In the genomic region with DNA sequence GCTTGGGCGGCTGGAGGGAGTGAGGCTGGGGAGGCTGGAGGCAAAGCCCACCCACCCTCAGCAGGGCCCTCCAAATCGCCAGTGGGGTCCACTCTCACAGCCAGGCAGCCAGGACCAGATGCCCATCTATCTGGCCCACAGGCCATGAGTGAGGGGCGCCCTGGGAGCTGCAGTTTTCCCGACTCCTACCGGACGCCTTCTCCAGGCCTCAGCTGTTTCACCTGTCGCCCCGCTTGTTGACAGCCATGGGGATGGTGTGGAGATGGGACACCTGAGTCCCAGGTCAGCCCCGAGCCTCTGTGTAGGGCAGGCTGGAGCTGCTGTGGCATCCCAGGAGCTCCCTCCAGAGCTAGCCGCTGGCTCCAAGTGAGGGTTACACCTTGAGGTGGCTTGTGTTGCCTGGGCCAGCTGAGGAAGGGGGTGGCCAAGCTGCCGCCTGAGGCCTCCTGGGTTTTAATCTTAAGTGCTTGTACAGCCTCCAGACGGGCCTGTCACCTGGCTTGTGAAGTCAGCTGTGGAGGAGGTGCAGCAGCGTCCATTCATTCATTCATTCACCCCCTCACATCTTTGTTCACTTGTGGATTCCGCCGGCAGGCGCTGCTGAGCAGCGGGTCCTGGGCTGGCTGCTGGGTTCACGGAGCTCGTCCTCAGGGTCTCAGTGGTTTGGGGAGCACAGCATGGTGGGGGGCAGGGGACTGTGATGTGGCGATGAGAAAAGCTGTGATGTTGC, we compare ENCODE assay signal across 28 cellular contexts. TPM values are rescaled to one million over a fixed set of nuclear protein-coding genes. Genes with fewer than 3 reads are reported as not detected.
"Had no signal": no experiment of that assay in that cellular context is flagged by ENCODE, and none has a peak within 500 bp of the region (broad histone marks: within the 10 kb centered on the region; RNA-seq: fewer than 3 reads in every experiment).

No MANE protein-coding gene starts in this region.

- H3K9me3 ChIP-seq: adrenal gland, breast epithelium had no signal

- H3K9me3 Mint-ChIP-seq: activated naive CD8-positive, alpha-beta T cell treated with anti-CD3 and anti-CD28 coated beads, Interleukin-2, amount 10 ng/mL, durations not matched to agents 7 days and 5 days; WTC11 had no signal

- H3K36me3 ChIP-seq: adrenal gland, breast epithelium had no signal

- FAIRE-seq: RCC 7860 had no signal

- H3K4me2 ChIP-seq: KMS-11 had no signal

- H3K4me3 ChIP-seq: adrenal gland, breast epithelium had no signal

- H3K36me3 Mint-ChIP-seq: activated naive CD8-positive, alpha-beta T cell treated with anti-CD3 and anti-CD28 coated beads, Interleukin-2, amount 10 ng/mL, durations not matched to agents 7 days and 5 days; WTC11 had no signal

- DNase-seq: activated CD4-positive, alpha-beta T cell treated with anti-CD3 and anti-CD28 coated beads for 48 hours; activated CD4-positive, alpha-beta T cell treated with anti-CD3 and anti-CD28 coated beads, Interleukin-2, amount 50 U/mL, for 4 hours; activated CD4-positive, CD25-positive, alpha-beta regulatory T cell treated with anti-CD3 and anti-CD28 coated beads, Interleukin-2, amount 50 U/mL, for 72 hours; activated CD8-positive, alpha-beta memory T cell treated with anti-CD3 and anti-CD28 coated beads, Interleukin-2, amount 50 U/mL, for 48 hours; activated CD8-positive, alpha-beta T cell treated with anti-CD3 and anti-CD28 coated beads, Interleukin-2, amount 10 ng/mL, durations not matched to agents 7 days and 5 days; activated naive CD4-positive, alpha-beta T cell treated with anti-CD3 and anti-CD28 coated beads, Interleukin-2, amount 50 U/mL, for 16 hours; activated naive CD8-positive, alpha-beta T cell treated with anti-CD3 and anti-CD28 coated beads, Interleukin-2, amount 10 ng/mL, durations not matched to agents 7 days and 5 days; activated T-cell treated with anti-CD3 and anti-CD28 coated beads, Interleukin-2, amount 50 U/mL, for 1 hour; adrenal gland; anterior cingulate cortex; caudate nucleus; NCI-H1092; NCI-H1417; NCI-H1930; NCI-H2171; NCI-H2227 treated with DMSO at 0.1 percent for 48 hours; NCI-H446 treated with DMSO at 0.1 percent for 48 hours; NCI-H526 treated with DMSO at 0.1 percent for 48 hours; PC-3; SHP77 treated with DMSO at 0.1 percent for 48 hours had no signal

- H3K27me3 ChIP-seq: adrenal gland, breast epithelium had no signal

- H3K4me1 Mint-ChIP-seq: activated naive CD8-positive, alpha-beta T cell treated with anti-CD3 and anti-CD28 coated beads, Interleukin-2, amount 10 ng/mL, durations not matched to agents 7 days and 5 days had no signal

- H3K4me3 Mint-ChIP-seq: activated CD8-positive, alpha-beta T cell treated with anti-CD3 and anti-CD28 coated beads, Interleukin-2, amount 10 ng/mL, durations not matched to agents 7 days and 5 days; activated naive CD8-positive, alpha-beta T cell treated with anti-CD3 and anti-CD28 coated beads, Interleukin-2, amount 10 ng/mL, durations not matched to agents 7 days and 5 days; WTC11 had no signal

- H3K27me3 Mint-ChIP-seq: activated naive CD8-positive, alpha-beta T cell treated with anti-CD3 and anti-CD28 coated beads, Interleukin-2, amount 10 ng/mL, durations not matched to agents 7 days and 5 days had no signal

- H3K9ac ChIP-seq: KMS-11 had no signal

- H3K27ac Mint-ChIP-seq: activated CD8-positive, alpha-beta T cell treated with anti-CD3 and anti-CD28 coated beads, Interleukin-2, amount 10 ng/mL, durations not matched to agents 7 days and 5 days; activated naive CD8-positive, alpha-beta T cell treated with anti-CD3 and anti-CD28 coated beads, Interleukin-2, amount 10 ng/mL, durations not matched to agents 7 days and 5 days; WTC11 had no signal

- ATAC-seq: activated CD8-positive, alpha-beta T cell treated with anti-CD3 and anti-CD28 coated beads, Interleukin-2, amount 10 ng/mL, durations not matched to agents 7 days and 5 days; PC-3; WTC11 had no signal

- H3K27ac ChIP-seq: adrenal gland, breast epithelium, KMS-11 had no signal

RNA-seq across cellular contexts. Expression of a gene that starts 52.0 kb away (rescaled TPM):
- total RNA-seq: activated CD8-positive, alpha-beta T cell treated with anti-CD3 and anti-CD28 coated beads, Interleukin-2, amount 10 ng/mL, durations not matched to agents 7 days and 5 days; activated naive CD8-positive, alpha-beta T cell treated with anti-CD3 and anti-CD28 coated beads, Interleukin-2, amount 10 ng/mL, durations not matched to agents 7 days and 5 days; cerebellum; MCF 10A; SK-MEL-5; T-helper 2 cell treated with Interferon-gamma antibody and Interleukin-4, amounts not matched to agents 100 ng/mL and 5 ng/mL, for 36 hours had no signal
